ENCODE assay signal across 18 cellular contexts in genomic region chr2:26061539-26061938, GRCh38. TPM values are rescaled to one million over a fixed set of nuclear protein-coding genes. Genes with fewer than 3 reads are reported as not detected.
DNase-seq lines count a peak whose midpoint lies in the region; ATAC-seq and TF ChIP-seq lines count a peak whose summit lies in the region.
"Had no signal": no experiment of that assay in that cellular context is flagged by ENCODE, and none has a peak within 500 bp of the region (broad histone marks: within the 10 kb centered on the region; RNA-seq: fewer than 3 reads in every experiment).

No MANE protein-coding gene starts in this region.

- peak overlapping the region; percentile 41 for H3K27ac Mint-ChIP-seq in activated naive CD8-positive, alpha-beta T cell
- no peak overlapping the region for H3K27ac Mint-ChIP-seq in activated naive CD8-positive, alpha-beta T cell treated with anti-CD3 and anti-CD28 coated beads, Interleukin-2, amount 50 U/mL, for 24 hours
- H3K27ac Mint-ChIP-seq in GM23338 (no peak overlapping the region), T-helper 17 cell (peak overlapping the region; percentile 19)
- H3K27ac Mint-ChIP-seq: IgD-negative memory B cell had no signal

- H4K20me1 ChIP-seq in GM23338 (replicated peaks; ENCODE audit: insufficient read depth), result peaks cover 34% of the 10 kb centered on the region

- no peaks in the 10 kb centered on the region for H3K9me3 Mint-ChIP-seq in activated naive CD8-positive, alpha-beta T cell (ENCODE audit: low read depth)
- no peaks in the 10 kb centered on the region for H3K9me3 Mint-ChIP-seq in activated naive CD8-positive, alpha-beta T cell treated with anti-CD3 and anti-CD28 coated beads, Interleukin-2, amount 50 U/mL, for 24 hours
- H3K9me3 Mint-ChIP-seq in GM23338, result no peaks in the 10 kb centered on the region
- H3K9me3 Mint-ChIP-seq: CD4-positive, alpha-beta memory T cell; H9; IgD-negative memory B cell had no signal

- peaks cover 42% of the 10 kb centered on the region for H3K4me1 Mint-ChIP-seq in activated naive CD8-positive, alpha-beta T cell (ENCODE audit: low read depth)
- peaks cover 38% of the 10 kb centered on the region for H3K4me1 Mint-ChIP-seq in activated naive CD8-positive, alpha-beta T cell treated with anti-CD3 and anti-CD28 coated beads, Interleukin-2, amount 50 U/mL, for 24 hours
- peaks cover 21% of the 10 kb centered on the region for H3K4me1 Mint-ChIP-seq in GM23338
- peaks cover 22% of the 10 kb centered on the region for H3K4me1 Mint-ChIP-seq in T-helper 17 cell

- peaks cover 4% of the 10 kb centered on the region for H3K36me3 Mint-ChIP-seq in activated naive CD8-positive, alpha-beta T cell
- H3K36me3 Mint-ChIP-seq in activated naive CD8-positive, alpha-beta T cell treated with anti-CD3 and anti-CD28 coated beads, Interleukin-2, amount 50 U/mL, for 24 hours (ENCODE audit: low read depth), result peaks cover 30% of the 10 kb centered on the region
- peaks cover 13% of the 10 kb centered on the region for H3K36me3 Mint-ChIP-seq in GM23338 (ENCODE audit: low read depth)
- H3K36me3 Mint-ChIP-seq in T-helper 17 cell (ENCODE audit: low read depth), result no peaks in the 10 kb centered on the region

- H3K36me3 ChIP-seq in GM23338 (ENCODE audit: insufficient read depth), result 0 out of 2 replicates have a peak, but pooled peaks cover 4% of the 10 kb centered on the region
- H3K36me3 ChIP-seq in neutrophil, result peaks cover 13% of the 10 kb centered on the region

- no peaks in the 10 kb centered on the region for H3K9me2 ChIP-seq in GM23338 (ENCODE audit: insufficient read depth)

- ATAC-seq in activated naive CD8-positive, alpha-beta T cell treated with anti-CD3 and anti-CD28 coated beads, Interleukin-2, amount 50 U/mL, for 24 hours, result no peak
- ATAC-seq in GM23338 (no peak), T-helper 17 cell (no peak)
- ATAC-seq: HepG2 had no signal

- H3K79me2 ChIP-seq in GM23338 (replicated peaks; ENCODE audit: insufficient read depth), result peaks cover 100% of the 10 kb centered on the region

- H3K9me3 ChIP-seq in T-helper 17 cell (ENCODE audit: control insufficient read depth, low read length, poor library complexity, severe bottlenecking) (no peaks in the 10 kb centered on the region), neutrophil (no peaks in the 10 kb centered on the region)
- H3K9me3 ChIP-seq: BE2C had no signal

- no peak overlapping the region for H3K4me3 ChIP-seq in GM23338
- H3K4me3 ChIP-seq in neutrophil (ENCODE audit: low read depth in 1 of 2, low read length in 1 of 2), result no peak overlapping the region

- H3K27ac ChIP-seq in GM23338 (ENCODE audit: low read depth) (peak overlapping the region; percentile 53; the same call in 1 of the 2 replicates), neutrophil (peak overlapping the region; percentile 10)

- DNase-seq in activated naive CD8-positive, alpha-beta T cell treated with anti-CD3 and anti-CD28 coated beads, Interleukin-2, amount 50 U/mL, for 24 hours, result no peak
- DNase-seq in GM23338 (ENCODE audit: low spot score) (no peak), T-helper 17 cell (no peak), NCI-H345 (lab: John Stamatoyannopoulos, UW) (no peak), cardiac septum (ENCODE audit: low spot score) (no peak), NCI-H226 (no peak)
- DNase-seq: ACHN; BE2C; C1 segment of cervical spinal cord; CD4-positive, alpha-beta memory T cell; DMS153; DMS79; GDM1; H9 had no signal

- TF ChIP-seq CTCF in GM23338 (conservative IDR thresholded peaks at IDR 0.05; ENCODE audit: low read depth in 2 of 2) (no peak), neutrophil (IDR thresholded peaks at IDR 0.05) (no peak)

- no peak overlapping the region for H3K4me2 ChIP-seq in GM23338

- H3K4me3 Mint-ChIP-seq in activated naive CD8-positive, alpha-beta T cell, result no peak overlapping the region
- H3K4me3 Mint-ChIP-seq in activated naive CD8-positive, alpha-beta T cell treated with anti-CD3 and anti-CD28 coated beads, Interleukin-2, amount 50 U/mL, for 24 hours, result no peak overlapping the region
- H3K4me3 Mint-ChIP-seq in GM23338, result no peak overlapping the region
- H3K4me3 Mint-ChIP-seq in T-helper 17 cell, result no peak overlapping the region
- H3K4me3 Mint-ChIP-seq: CD4-positive, alpha-beta memory T cell; H9; IgD-negative memory B cell had no signal

- intact Hi-C loops in cardiac septum (cut with DNase I), result no loop called here

- H3K27me3 Mint-ChIP-seq in activated naive CD8-positive, alpha-beta T cell, result no peaks in the 10 kb centered on the region
- H3K27me3 Mint-ChIP-seq in activated naive CD8-positive, alpha-beta T cell treated with anti-CD3 and anti-CD28 coated beads, Interleukin-2, amount 50 U/mL, for 24 hours, result no peaks in the 10 kb centered on the region
- peaks cover 2% of the 10 kb centered on the region for H3K27me3 Mint-ChIP-seq in GM23338 (ENCODE audit: insufficient read depth, low read depth, poor library complexity)
- no peaks in the 10 kb centered on the region for H3K27me3 Mint-ChIP-seq in T-helper 17 cell
- H3K27me3 Mint-ChIP-seq: CD4-positive, alpha-beta memory T cell; IgD-negative memory B cell had no signal

- no peaks in the 10 kb centered on the region for H3F3A ChIP-seq in GM23338 (replicated peaks; ENCODE audit: low read depth)

- H3K27me3 ChIP-seq in GM23338 (ENCODE audit: insufficient read depth) (no peaks in the 10 kb centered on the region), neutrophil (no peaks in the 10 kb centered on the region)
- H3K27me3 ChIP-seq: BE2C had no signal

- no peak overlapping the region for H2AFZ ChIP-seq in GM23338

- H3K4me1 ChIP-seq in GM23338 (ENCODE audit: insufficient read depth), result no peaks in the 10 kb centered on the region; the same call in 1 of the 2 replicates
- peaks cover 6 to 28% of the 10 kb centered on the region in 2 experiments for H3K4me1 ChIP-seq in neutrophil (ENCODE audit: control insufficient read depth in 1 of 2, insufficient read depth in 1 of 2, low read depth in 1 of 2, low read length in 1 of 2)
- H3K4me1 ChIP-seq: BE2C had no signal

TF ChIP-seq in GM23338, 12 proteins besides CTCF, POLR2A, EP300 and RAD21 (continues in another document):
- TF ChIP-seq ETS1 (IDR thresholded peaks at IDR 0.05) (no peak), CREB1 (CRISPR knock-in tag; IDR thresholded peaks at IDR 0.05; ENCODE audit: low read depth) (no peak), STAT1 (IDR thresholded peaks at IDR 0.05; ENCODE audit: unreplicated experiment) (no peak), ZNF114 (CRISPR knock-in tag; IDR thresholded peaks at IDR 0.05) (no peak), ZNF331 (CRISPR knock-in tag; IDR thresholded peaks at IDR 0.05; ENCODE audit: low read depth) (no peak)

RNA-seq across cellular contexts. Expression of gene RAB10, which starts 27.7 kb away (rescaled TPM):
- total RNA-seq in GM23338 (2014; rRNA removed; shearing (Covaris generic)), result 102 and 116 TPM in 2 replicates
- 119 and 143 TPM in 2 replicates for polyA plus RNA-seq in GM23338 (2016; fragmentation: Nextera tagmentation; extraction: Ambion mirVana)
- 10 to 100 TPM; 41.2 to 42.9 TPM for total RNA-seq in T-helper 17 cell
- 79.4 TPM for total RNA-seq in cardiac septum

Comparison
In these comparisons a context has a peak if more than half of its experiments do, and no peak if none do; other contexts are left out.
1. H3K27ac Mint-ChIP-seq: peak in activated naive CD8-positive, alpha-beta T cell (single experiment) and T-helper 17 cell (single experiment); none in activated naive CD8-positive, alpha-beta T cell treated with anti-CD3 and anti-CD28 coated beads, Interleukin-2, amount 50 U/mL, for 24 hours (single experiment) and GM23338 (single experiment).